In genomic region chr1:234310460-234310817, GRCh38 we compare ENCODE assay signal across 15 cellular contexts.
DNase-seq lines count a peak whose midpoint lies in the region; ATAC-seq, FAIRE-seq and TF ChIP-seq lines count a peak whose summit lies in the region.
"Had no signal": no experiment of that assay in that cellular context is flagged by ENCODE, and none has a peak within 500 bp of the region (broad histone marks: within the 10 kb centered on the region; RNA-seq: fewer than 3 reads in every experiment).

No MANE protein-coding gene starts in this region.

- ATAC-seq in HepG2 (no peak), right lobe of liver (no peak), SK-N-SH treated with all-trans-retinoic acid at 6 μM for 48 hours (peak; percentile 11; the same call in 2 of the 3 replicates), omental fat pad (ENCODE audit: low FRiP score) (no peak), GM23338 (no peak), GM19455 (IDR thresholded peaks at IDR 0.05; ENCODE audit: unreplicated experiment) (no peak)

- H3K4me1 ChIP-seq in HepG2 (ENCODE audit: insufficient read depth, low read length): peaks cover 53% of the 10 kb centered on the region
- H3K4me1 ChIP-seq in right lobe of liver: peaks cover 0 to 4% (median 0%) of the 10 kb centered on the region in 4 donors
- H3K4me1 ChIP-seq in endocrine pancreas (ENCODE audit: control insufficient read depth, insufficient read depth, low read length): peaks cover 7% of the 10 kb centered on the region
- H3K4me1 ChIP-seq in HAP-1: no peaks in the 10 kb centered on the region
- peaks cover 5% of the 10 kb centered on the region for H3K4me1 ChIP-seq in GM23338 (ENCODE audit: insufficient read depth)
- H3K4me1 ChIP-seq: colonic mucosa, tibial nerve had no signal

- H3K27ac ChIP-seq in HepG2 (ENCODE audit: extremely low read length, insufficient read depth, low read length): no peak overlapping the region
- no peak overlapping the region for H3K27ac ChIP-seq in right lobe of liver
- H3K27ac ChIP-seq in GM23338 (ENCODE audit: low read depth): no peak overlapping the region
- H3K27ac ChIP-seq: colonic mucosa, neutrophil, SJSA1, tibial nerve had no signal

- no peak overlapping the region for H3K27ac Mint-ChIP-seq in GM23338

- H3K36me3 ChIP-seq in HepG2 (replicated peaks in 1 of 2; ENCODE audit: control insufficient read depth in 1 of 2, insufficient read depth in 2 of 2, low read length in 2 of 2): no peaks in the 10 kb centered on the region
- H3K36me3 ChIP-seq in right lobe of liver: no peaks in the 10 kb centered on the region
- no peaks in the 10 kb centered on the region for H3K36me3 ChIP-seq in endocrine pancreas (ENCODE audit: control insufficient read depth, insufficient read depth, low read length)
- H3K36me3 ChIP-seq in HAP-1 (replicated peaks): no peaks in the 10 kb centered on the region
- no peaks in the 10 kb centered on the region for H3K36me3 ChIP-seq in GM23338 (ENCODE audit: insufficient read depth)
- H3K36me3 ChIP-seq: colonic mucosa, neutrophil, SJSA1, tibial nerve had no signal

- H3K9me2 ChIP-seq in GM23338 (ENCODE audit: insufficient read depth): 0 out of 2 replicates have a peak, but pooled peaks cover 3% of the 10 kb centered on the region

- CTCF ChIA-PET in HepG2 (lab: Yijun Ruan, JAX; ENCODE audit: low intra/inter-chr PET ratio, low total read pairs): interaction anchor here (1.2 to 1.5 kb wide), 2 partner anchors 97 to 156 kb away, joined by 5 to 12 read pairs; no protein-coding TSS in a partner anchor

- 79% methylated on average over 1 of the region's 1 CpG for WGBS in HepG2 (ENCODE audit: low lambda C conversion rate)
- WGBS in right lobe of liver (ENCODE audit: insufficient coverage, low coverage, low lambda C conversion rate, missing lambda C conversion rate): 33% methylated on average over 1 of the region's 1 CpG

- TF ChIP-seq CTCF in HepG2 (CRISPR knock-in tag; IDR thresholded peaks at IDR 0.05): no peak
- no peak for TF ChIP-seq CTCF in right lobe of liver (IDR thresholded peaks at IDR 0.05)
- TF ChIP-seq CTCF in omental fat pad (IDR thresholded peaks at IDR 0.05): no peak
- TF ChIP-seq CTCF in GM23338 (conservative IDR thresholded peaks at IDR 0.05; ENCODE audit: low read depth in 2 of 2): no peak

- H3K9me3 Mint-ChIP-seq in GM23338: no peaks in the 10 kb centered on the region; the same call in 2 of the 3 replicates
- H3K9me3 Mint-ChIP-seq: brain had no signal

- BruUV-seq in HepG2 (replicated peaks; lab: Mats Ljungman, UMichigan): no TSS peak

- TF ChIP-seq RAD21 in HepG2 (CRISPR knock-in tag; IDR thresholded peaks at IDR 0.05): no peak

- TF ChIP-seq EP300 in HepG2 (IDR thresholded peaks at IDR 0.05; ENCODE audit: low read depth in 2 of 2, low read length in 2 of 2) (no peak), HepG2 (CRISPR knock-in tag; IDR thresholded peaks at IDR 0.05; ENCODE audit: borderline replicate concordance) (no peak)

- H2AFZ ChIP-seq in HepG2 (ENCODE audit: low read length) (no peak overlapping the region), GM23338 (no peak overlapping the region)

- in situ Hi-C loops in HepG2 (cut with HindIII; ENCODE audit: extremely low pct_ligation_motif_present, low pct_unique_long_range_greater_than_20kb) (loop anchor here (25.0 kb wide), 1 partner anchor 173 kb away; no protein-coding TSS in a partner anchor), HAP-1 (cut with MboI; ENCODE audit: low sequenced_read_pairs) (loop anchor here (10.0 kb wide), 1 partner anchor 186 kb away; no protein-coding TSS in a partner anchor)

- intact Hi-C loops in HepG2 (cut with micrococcal nuclease; ENCODE audit: unreplicated experiment): loop anchor here (1.0 to 5.0 kb wide), 6 partner anchors 17 to 196 kb away; partner anchors contain the start of gene COA6
- intact Hi-C loops in right lobe of liver (cut with DNase I): loop anchor here in 1 of 2 donors (5.0 kb wide), 1 partner anchor 158 kb away; no protein-coding TSS in a partner anchor

- H3K79me2 ChIP-seq in HepG2 (ENCODE audit: insufficient read depth, low read length) (no peaks in the 10 kb centered on the region), GM23338 (replicated peaks; ENCODE audit: insufficient read depth) (no peaks in the 10 kb centered on the region)

- DNase-seq in HepG2 (ENCODE audit: low spot score) (no peak), right lobe of liver (no peak), omental fat pad (ENCODE audit: low spot score) (no peak), HAP-1 (ENCODE audit: low spot score in 2 of 2) (no peak), GM23338 (ENCODE audit: low spot score) (no peak)
- DNase-seq: foreskin melanocyte had no signal

- no peaks in the 10 kb centered on the region for H3K27me3 ChIP-seq in HepG2 (ENCODE audit: control insufficient read depth in 1 of 2, insufficient read depth in 2 of 2, low read length in 2 of 2)
- no peaks in the 10 kb centered on the region for H3K27me3 ChIP-seq in right lobe of liver
- H3K27me3 ChIP-seq in endocrine pancreas (ENCODE audit: control insufficient read depth, insufficient read depth, low read length): no peaks in the 10 kb centered on the region
- H3K27me3 ChIP-seq in HAP-1 (ENCODE audit: low read depth): peaks cover 9% of the 10 kb centered on the region; the same call in 1 of the 2 replicates
- no peaks in the 10 kb centered on the region for H3K27me3 ChIP-seq in GM23338 (ENCODE audit: insufficient read depth)
- H3K27me3 ChIP-seq: colonic mucosa, neutrophil, SJSA1, tibial nerve had no signal

- H4K20me1 ChIP-seq in HepG2 (ENCODE audit: insufficient read depth, low read length) (no peaks in the 10 kb centered on the region), GM23338 (replicated peaks; ENCODE audit: insufficient read depth) (no peaks in the 10 kb centered on the region)

- H3K9me3 ChIP-seq in HepG2 (ENCODE audit: low read length): no peaks in the 10 kb centered on the region
- H3K9me3 ChIP-seq in right lobe of liver: no peaks in the 10 kb centered on the region
- peaks cover 2% of the 10 kb centered on the region for H3K9me3 ChIP-seq in endocrine pancreas (ENCODE audit: control insufficient read depth, low read length)
- H3K9me3 ChIP-seq in HAP-1: no peaks in the 10 kb centered on the region
- H3K9me3 ChIP-seq: colonic mucosa, neutrophil, SJSA1, tibial nerve had no signal

- POLR2A ChIA-PET in HepG2 (lab: Yijun Ruan, JAX): no interaction called here

- no peak for TF ChIP-seq POLR2A in HepG2 (IDR thresholded peaks at IDR 0.05; ENCODE audit: insufficient read depth in 1 of 2, low read depth in 2 of 2, low read length in 2 of 2)
- TF ChIP-seq POLR2A in right lobe of liver (IDR thresholded peaks at IDR 0.05): no peak

- no peaks in the 10 kb centered on the region for H3F3A ChIP-seq in GM23338 (replicated peaks; ENCODE audit: low read depth)

- H3K4me2 ChIP-seq in HepG2 (ENCODE audit: low read depth, low read length) (peak overlapping the region; percentile 70; the same call in 1 of the 2 replicates), GM23338 (no peak overlapping the region; the same call in 1 of the 2 replicates)

- no peak for FAIRE-seq in HepG2 (lab: Jason Lieb, UNC)

- no peak overlapping the region for H3K9ac ChIP-seq in HepG2 (ENCODE audit: insufficient read depth, low read depth, low read length)
- H3K9ac ChIP-seq in endocrine pancreas (ENCODE audit: control insufficient read depth, insufficient read depth, low read length): peak overlapping the region; percentile 32

- no peak overlapping the region for H3K4me3 Mint-ChIP-seq in GM23338
- H3K4me3 Mint-ChIP-seq: brain had no signal

- no peak overlapping the region for H3K4me3 ChIP-seq in HepG2 (replicated peaks in 1 of 3; ENCODE audit: insufficient read depth in 1 of 3, low read depth in 2 of 3, low read length in 3 of 3)
- no peak overlapping the region for H3K4me3 ChIP-seq in right lobe of liver
- no peak overlapping the region for H3K4me3 ChIP-seq in endocrine pancreas (ENCODE audit: control insufficient read depth, insufficient read depth, low read length)
- no peak overlapping the region for H3K4me3 ChIP-seq in HAP-1
- no peak overlapping the region for H3K4me3 ChIP-seq in GM23338
- H3K4me3 ChIP-seq: colonic mucosa, SJSA1, tibial nerve had no signal

- no peaks in the 10 kb centered on the region for H3K36me3 Mint-ChIP-seq in GM23338 (ENCODE audit: low read depth)
- H3K36me3 Mint-ChIP-seq: brain; CD4-positive, alpha-beta memory T cell had no signal

- peaks cover 10% of the 10 kb centered on the region for H3K27me3 Mint-ChIP-seq in GM23338 (ENCODE audit: insufficient read depth, low read depth, poor library complexity)

- peaks cover 20% of the 10 kb centered on the region for H3K4me1 Mint-ChIP-seq in GM23338

TF ChIP-seq in SK-N-SH treated with all-trans-retinoic acid at 6 μM for 48 hours, 23 proteins besides CTCF, POLR2A, EP300 and RAD21 (continues in another document):
- TF ChIP-seq RARB (CRISPR knock-in tag; IDR thresholded peaks at IDR 0.05): no peak
- TF ChIP-seq CSDC2 (CRISPR knock-in tag; IDR thresholded peaks at IDR 0.05): no peak
- TF ChIP-seq ISL1 (CRISPR knock-in tag; IDR thresholded peaks at IDR 0.05): no peak
- TF ChIP-seq ZNF70 (CRISPR knock-in tag; IDR thresholded peaks at IDR 0.05): no peak

TF ChIP-seq in GM23338, 12 proteins besides CTCF, POLR2A, EP300 and RAD21 (continues in another document):
- TF ChIP-seq POLR2AphosphoS5 (IDR thresholded peaks at IDR 0.05; ENCODE audit: low read depth): no peak
